8 cellular contexts compared by ENCODE assay signal in genomic region chr12:1093166-1093751, GRCh38.
DNase-seq lines count a peak whose midpoint lies in the region; ATAC-seq and TF ChIP-seq lines count a peak whose summit lies in the region.

No MANE protein-coding gene starts in this region.

- intact Hi-C loops in HCT116 (cut with micrococcal nuclease) (loop anchor here (5.0 kb wide), 1 partner anchor 276 kb away; no protein-coding TSS in a partner anchor), adrenal gland (cut with DNase I) (no loop called here)

- H3K4me1 ChIP-seq in HCT116 (ENCODE audit: control insufficient read depth in 1 of 2, insufficient read depth in 2 of 2, low read length in 2 of 2) = no peaks in the 10 kb centered on the region
- H3K4me1 ChIP-seq in adrenal gland (replicated peaks in 1 of 2) = peaks cover 0 to 4% of the 10 kb centered on the region in 2 donors
- H3K4me1 ChIP-seq in hepatocyte (ENCODE audit: insufficient read depth) = no peaks in the 10 kb centered on the region

- POLR2A ChIA-PET in HCT116 (lab: Charles Lee) = interaction anchor here (0.8 to 1.0 kb wide), 2 partner anchors 10 to 144 kb away, joined by 3 to 4 read pairs; partner anchors contain the start of gene RAD52

- peaks cover 2 to 3% of the 10 kb centered on the region in 2 donors for H3K36me3 Mint-ChIP-seq in stimulated activated naive B cell treated with anti-CD40 and anti-IgM and Interleukin-4, amounts not matched to agents 10 μg/mL and 1 μg/mL and 100 μg/mL, for 72 hours

- no peaks in the 10 kb centered on the region for H3K27me3 Mint-ChIP-seq in stimulated activated naive B cell treated with anti-CD40 and anti-IgM and Interleukin-4, amounts not matched to agents 10 μg/mL and 1 μg/mL and 100 μg/mL, for 72 hours

- H3K4me3 ChIP-seq in HCT116 (replicated peaks in 1 of 2; ENCODE audit: low read depth in 1 of 2, low read length in 2 of 2) (no peak overlapping the region), adrenal gland (no peak overlapping the region), hepatocyte (no peak overlapping the region)

- H3K9me3 ChIP-seq in HCT116 (ENCODE audit: control insufficient read depth in 1 of 2, insufficient read depth in 1 of 2, low read depth in 1 of 2, low read length in 2 of 2) (no peaks in the 10 kb centered on the region), adrenal gland (replicated peaks in 1 of 3) (no peaks in the 10 kb centered on the region), hepatocyte (ENCODE audit: low read depth) (no peaks in the 10 kb centered on the region)

- H4K20me1 ChIP-seq in HCT116 (ENCODE audit: insufficient read depth) (peaks cover 4% of the 10 kb centered on the region; the same call in 1 of the 2 replicates), hepatocyte (ENCODE audit: insufficient read depth, poor library complexity, severe bottlenecking) (no peaks in the 10 kb centered on the region)

- TF ChIP-seq RAD21 in HCT116 (IDR thresholded peaks at IDR 0.05; ENCODE audit: low read depth) = peak; percentile 73

- CTCF ChIA-PET in HCT116 (lab: Charles Lee) = interaction anchor here (0.6 to 2.3 kb wide), 29 partner anchors 9 to 524 kb away, joined by 3 to 23 read pairs (median 5); partner anchors contain the start of genes ERC1, RAD52 and WNK1

- H3K9me2 ChIP-seq in HCT116 (ENCODE audit: insufficient read depth) (no peaks in the 10 kb centered on the region), hepatocyte (replicated peaks; ENCODE audit: insufficient read depth) (no peaks in the 10 kb centered on the region)

- BruUV-seq in HCT116 (replicated peaks; lab: Mats Ljungman, UMichigan) = no TSS peak

- RAD21 ChIA-PET in HCT116 (lab: Charles Lee; ENCODE audit: low non-redundant PET in 1 of 2, low total read pairs in 2 of 2, uncharacterized antibody in 2 of 2, unreplicated experiment in 2 of 2) = interaction anchor here (0.6 to 1.4 kb wide), 3 partner anchors 144 to 522 kb away, joined by 3 to 8 read pairs (median 6); partner anchors contain the start of gene RAD52 (in 2 of the 2)

- WGBS in adrenal gland, 4 donors = 26 to 36% (median 34%) methylated on average over 6 of the region's 6 CpGs
- WGBS in hepatocyte (ENCODE audit: low lambda C conversion rate, missing lambda C conversion rate) = 45% methylated on average over 6 of the region's 6 CpGs

- H3K4me2 ChIP-seq in HCT116 (ENCODE audit: low read length) = no peak overlapping the region
- H3K4me2 ChIP-seq in hepatocyte = no peak overlapping the region

- TF ChIP-seq POLR2A in HCT116 (IDR thresholded peaks at IDR 0.05; ENCODE audit: borderline replicate concordance, extremely low read depth, insufficient read depth, insufficient read length) (no peak), adrenal gland (IDR thresholded peaks at IDR 0.05) (no peak)

- peaks cover 43% of the 10 kb centered on the region for H3K79me2 ChIP-seq in HCT116 (ENCODE audit: insufficient read depth, low read length)
- peaks cover 61% of the 10 kb centered on the region for H3K79me2 ChIP-seq in hepatocyte

- peak; percentile 6 for DNase-seq in DMS 273 treated with DMSO at 0.1 percent for 48 hours (lab: John Stamatoyannopoulos, UW)
- DNase-seq in HCT116 (ENCODE audit: low read depth, low spot score) = peak; percentile 53
- DNase-seq in NCI-H526 (lab: John Stamatoyannopoulos, UW) = peak; percentile 68 to 79
- DNase-seq in adrenal gland = peak in 5 of 7 donors; percentile 20 to 54 (median 46)
- peak; percentile 71 for DNase-seq in hepatocyte (ENCODE audit: low spot score)
- peak; percentile 19 for DNase-seq in stimulated activated naive B cell treated with anti-CD40 and anti-IgM and Interleukin-4, amounts not matched to agents 10 μg/mL and 1 μg/mL and 100 μg/mL, for 72 hours
- DNase-seq in cortex of kidney (lab: John Stamatoyannopoulos, UW) = no peak

- H3K4me1 Mint-ChIP-seq in stimulated activated naive B cell treated with anti-CD40 and anti-IgM and Interleukin-4, amounts not matched to agents 10 μg/mL and 1 μg/mL and 100 μg/mL, for 72 hours = peaks cover under 1 to 1% of the 10 kb centered on the region in 2 donors

- H3K27ac ChIP-seq in HCT116 (ENCODE audit: low read depth, low read length) (no peak overlapping the region), adrenal gland (no peak overlapping the region), hepatocyte (no peak overlapping the region)

- H2AFZ ChIP-seq in HCT116 (ENCODE audit: low read depth, low read length, poor library complexity, severe bottlenecking) = no peak overlapping the region
- H2AFZ ChIP-seq in hepatocyte = no peak overlapping the region

- no peak overlapping the region for H3K27ac Mint-ChIP-seq in stimulated activated naive B cell treated with anti-CD40 and anti-IgM and Interleukin-4, amounts not matched to agents 10 μg/mL and 1 μg/mL and 100 μg/mL, for 72 hours

- H3K27me3 ChIP-seq in HCT116 (ENCODE audit: insufficient read depth, low read length) = no peaks in the 10 kb centered on the region
- no peaks in the 10 kb centered on the region for H3K27me3 ChIP-seq in adrenal gland
- no peaks in the 10 kb centered on the region for H3K27me3 ChIP-seq in hepatocyte

- ATAC-seq in HCT116 (peak; percentile 85), HG03139 (IDR thresholded peaks at IDR 0.05; ENCODE audit: unreplicated experiment) (no peak)
- ATAC-seq in stimulated activated naive B cell treated with anti-CD40 and anti-IgM and Interleukin-4, amounts not matched to agents 10 μg/mL and 1 μg/mL and 100 μg/mL, for 72 hours (replicated peaks) = peak; percentile 56 to 76

- H3K9me3 Mint-ChIP-seq in stimulated activated naive B cell treated with anti-CD40 and anti-IgM and Interleukin-4, amounts not matched to agents 10 μg/mL and 1 μg/mL and 100 μg/mL, for 72 hours = no peaks in the 10 kb centered on the region

- TF ChIP-seq CTCF in HCT116 (IDR thresholded peaks at IDR 0.05 in 2 of 3, conservative IDR thresholded peaks at IDR 0.05 in 1 of 3; ENCODE audit: borderline replicate concordance in 1 of 3, insufficient read depth in 1 of 3, low read depth in 2 of 3, low read length in 2 of 3) = peak; percentile 53 to 76 (median 74); a peak in 5 of 6 replicates
- TF ChIP-seq CTCF in adrenal gland (IDR thresholded peaks at IDR 0.05) = peak; percentile 68 to 85 (median 81)
- peak; percentile 78 for TF ChIP-seq CTCF in hepatocyte (IDR thresholded peaks at IDR 0.05; ENCODE audit: poor library complexity)

- H3K36me3 ChIP-seq in HCT116 (ENCODE audit: control insufficient read depth in 1 of 2, insufficient read depth in 2 of 2, low read length in 2 of 2) = no peaks in the 10 kb centered on the region
- H3K36me3 ChIP-seq in adrenal gland (replicated peaks in 1 of 2) = no peaks in the 10 kb centered on the region
- no peaks in the 10 kb centered on the region for H3K36me3 ChIP-seq in hepatocyte (replicated peaks; ENCODE audit: insufficient read depth, low read depth)

- no peak overlapping the region for H3K4me3 Mint-ChIP-seq in stimulated activated naive B cell treated with anti-CD40 and anti-IgM and Interleukin-4, amounts not matched to agents 10 μg/mL and 1 μg/mL and 100 μg/mL, for 72 hours

- H3K9ac ChIP-seq in HCT116 (ENCODE audit: low read length) = no peak overlapping the region

TF ChIP-seq in HCT116, 20 proteins besides CTCF, POLR2A, EP300 and RAD21 (continues in another document):
- no peak for TF ChIP-seq TCF7L2 (IDR thresholded peaks at IDR 0.05; ENCODE audit: borderline replicate concordance, extremely low read depth, insufficient read depth, insufficient read length)
- TF ChIP-seq SP1 (IDR thresholded peaks at IDR 0.05; ENCODE audit: low read depth) = no peak
- TF ChIP-seq SIN3A (IDR thresholded peaks at IDR 0.05; ENCODE audit: low read depth) = no peak
- TF ChIP-seq EZH2phosphoT487 (IDR thresholded peaks at IDR 0.05; ENCODE audit: borderline replicate concordance) = no peak
- TF ChIP-seq YY1 (IDR thresholded peaks at IDR 0.05; ENCODE audit: extremely low read depth, insufficient replicate concordance, low read depth, low read length) = no peak
- TF ChIP-seq EZH2 (IDR thresholded peaks at IDR 0.05) = no peak
- no peak for TF ChIP-seq REST (IDR thresholded peaks at IDR 0.05; ENCODE audit: low read depth)
- TF ChIP-seq MAX (IDR thresholded peaks at IDR 0.05) = no peak
- no peak for TF ChIP-seq ZFX (IDR thresholded peaks at IDR 0.05)
- TF ChIP-seq ATF3 (IDR thresholded peaks at IDR 0.05) = no peak
- no peak for TF ChIP-seq ELF1 (IDR thresholded peaks at IDR 0.05; ENCODE audit: borderline replicate concordance, low read depth)
- TF ChIP-seq EGR1 (IDR thresholded peaks at IDR 0.05; ENCODE audit: low read depth) = no peak
- no peak for TF ChIP-seq CEBPB (IDR thresholded peaks at IDR 0.05; ENCODE audit: low read depth)
- TF ChIP-seq JUND (IDR thresholded peaks at IDR 0.05) = no peak
- no peak for TF ChIP-seq FOSL1 (IDR thresholded peaks at IDR 0.05; ENCODE audit: low read depth)
